8 cellular contexts compared by ENCODE assay signal in genomic region chr6:104705095-104705707, GRCh38.
DNase-seq lines count a peak whose midpoint lies in the region; ATAC-seq and TF ChIP-seq lines count a peak whose summit lies in the region.

No MANE protein-coding gene starts in this region.

- no peak overlapping the region for H3K27ac ChIP-seq in CD4-positive, CD25-positive, alpha-beta regulatory T cell (ENCODE audit: insufficient read depth, low read length, poor library complexity, severe bottlenecking)
- H3K27ac ChIP-seq in thyroid gland, result peak overlapping the region in 2 of 3 donors; percentile 4 to 37

- peaks cover 0 to 4% (median 0%) of the 10 kb centered on the region in 7 donors for H3K9me3 Mint-ChIP-seq in CD4-positive, CD25-positive, alpha-beta regulatory T cell
- H3K9me3 Mint-ChIP-seq in activated T-helper 1 cell treated with anti-CD3 and anti-CD28 coated beads, Interleukin-12 subunit alpha, Interleukin-12 subunit beta, Interleukin-2, Interleukin-4 antibody, amounts not matched to agents 30 ng/mL and 10 ng/mL and 1 ng/mL, durations not matched to agents 14 hours and 24 hours and 36 hours, result peaks cover 11% of the 10 kb centered on the region
- H3K9me3 Mint-ChIP-seq in immature natural killer cell (peaks cover 0 to 1% (median 0%) of the 10 kb centered on the region in 6 donors), HFFc6 (no peaks in the 10 kb centered on the region)

- no peaks in the 10 kb centered on the region for H3K9me3 ChIP-seq in CD4-positive, CD25-positive, alpha-beta regulatory T cell (ENCODE audit: control insufficient read depth in 2 of 2, low read length in 2 of 2)
- H3K9me3 ChIP-seq in Loucy (ENCODE audit: insufficient read depth, low read depth, low read length) (no peaks in the 10 kb centered on the region), thyroid gland (no peaks in the 10 kb centered on the region), MG63 (no peaks in the 10 kb centered on the region)

- peak overlapping the region; percentile 90 for H3K4me2 ChIP-seq in Loucy (ENCODE audit: low read depth, low read length, poor library complexity, severe bottlenecking)

- H3K79me2 ChIP-seq in Loucy (ENCODE audit: insufficient read depth, low read length), result no peaks in the 10 kb centered on the region

- H3K27me3 Mint-ChIP-seq in CD4-positive, CD25-positive, alpha-beta regulatory T cell, result no peaks in the 10 kb centered on the region
- no peaks in the 10 kb centered on the region for H3K27me3 Mint-ChIP-seq in activated T-helper 1 cell treated with anti-CD3 and anti-CD28 coated beads, Interleukin-12 subunit alpha, Interleukin-12 subunit beta, Interleukin-2, Interleukin-4 antibody, amounts not matched to agents 30 ng/mL and 10 ng/mL and 1 ng/mL, durations not matched to agents 14 hours and 24 hours and 36 hours (ENCODE audit: insufficient read depth)
- H3K27me3 Mint-ChIP-seq in immature natural killer cell (ENCODE audit: low read depth in 3 of 3), result peaks cover 0 to 1% (median 0%) of the 10 kb centered on the region in 3 donors
- no peaks in the 10 kb centered on the region for H3K27me3 Mint-ChIP-seq in HFFc6 (ENCODE audit: insufficient read depth)

- no peaks in the 10 kb centered on the region for H3K27me3 ChIP-seq in CD4-positive, CD25-positive, alpha-beta regulatory T cell (ENCODE audit: control insufficient read depth, insufficient read depth, low read length)
- H3K27me3 ChIP-seq in Loucy (ENCODE audit: insufficient read depth, low read length, poor library complexity, severe bottlenecking) (no peaks in the 10 kb centered on the region), thyroid gland (no peaks in the 10 kb centered on the region), MG63 (no peaks in the 10 kb centered on the region)

- H3K4me3 ChIP-seq in CD4-positive, CD25-positive, alpha-beta regulatory T cell (ENCODE audit: low read depth, low read length), result peak overlapping the region; percentile 71
- H3K4me3 ChIP-seq in Loucy (ENCODE audit: low read length, poor library complexity, severe bottlenecking) (peak overlapping the region; percentile 69), thyroid gland (replicated peaks in 1 of 3) (no peak overlapping the region), MG63 (no peak overlapping the region)

- peaks cover 11% of the 10 kb centered on the region; the same call in 1 of the 2 replicates for H3F3A ChIP-seq in Loucy (ENCODE audit: low read depth)

- no peaks in the 10 kb centered on the region for H4K20me1 ChIP-seq in Loucy (ENCODE audit: insufficient read depth, low read length, poor library complexity, severe bottlenecking)

- H3K9ac ChIP-seq in Loucy (ENCODE audit: low read depth, low read length, poor library complexity, severe bottlenecking), result peak overlapping the region; percentile 68

- WGBS in thyroid gland, 2 donors, result 47 to 52% methylated on average over 8 of the region's 8 CpGs

- no peaks in the 10 kb centered on the region for H3K36me3 Mint-ChIP-seq in CD4-positive, CD25-positive, alpha-beta regulatory T cell
- H3K36me3 Mint-ChIP-seq in activated T-helper 1 cell treated with anti-CD3 and anti-CD28 coated beads, Interleukin-12 subunit alpha, Interleukin-12 subunit beta, Interleukin-2, Interleukin-4 antibody, amounts not matched to agents 30 ng/mL and 10 ng/mL and 1 ng/mL, durations not matched to agents 14 hours and 24 hours and 36 hours (ENCODE audit: low read depth), result peaks cover 5% of the 10 kb centered on the region
- H3K36me3 Mint-ChIP-seq in immature natural killer cell, result peaks cover 0 to 5% (median 0%) of the 10 kb centered on the region in 3 donors
- H3K36me3 Mint-ChIP-seq in HFFc6 (ENCODE audit: low read depth), result no peaks in the 10 kb centered on the region

- intact Hi-C loops in activated T-helper 1 cell treated with anti-CD3 and anti-CD28 coated beads, Interleukin-12 subunit alpha, Interleukin-12 subunit beta, Interleukin-2, Interleukin-4 antibody, amounts not matched to agents 30 ng/mL and 10 ng/mL and 1 ng/mL, durations not matched to agents 14 hours and 24 hours and 36 hours (cut with micrococcal nuclease), result no loop called here
- intact Hi-C loops in thyroid gland (cut with DNase I), result no loop called here

- H3K4me1 Mint-ChIP-seq in CD4-positive, CD25-positive, alpha-beta regulatory T cell, result peaks cover 7 to 34% (median 27%) of the 10 kb centered on the region in 4 donors
- peaks cover 41% of the 10 kb centered on the region for H3K4me1 Mint-ChIP-seq in activated T-helper 1 cell treated with anti-CD3 and anti-CD28 coated beads, Interleukin-12 subunit alpha, Interleukin-12 subunit beta, Interleukin-2, Interleukin-4 antibody, amounts not matched to agents 30 ng/mL and 10 ng/mL and 1 ng/mL, durations not matched to agents 14 hours and 24 hours and 36 hours (ENCODE audit: low read depth)
- H3K4me1 Mint-ChIP-seq in immature natural killer cell (peaks cover 28 to 42% of the 10 kb centered on the region in 2 donors), HFFc6 (ENCODE audit: low read depth) (peaks cover 13% of the 10 kb centered on the region; the same call in 1 of the 2 replicates)

- H3K27ac Mint-ChIP-seq in CD4-positive, CD25-positive, alpha-beta regulatory T cell, result peak overlapping the region; percentile 49 to 83 (median 71)
- peak overlapping the region; percentile 61 for H3K27ac Mint-ChIP-seq in activated T-helper 1 cell treated with anti-CD3 and anti-CD28 coated beads, Interleukin-12 subunit alpha, Interleukin-12 subunit beta, Interleukin-2, Interleukin-4 antibody, amounts not matched to agents 30 ng/mL and 10 ng/mL and 1 ng/mL, durations not matched to agents 14 hours and 24 hours and 36 hours
- H3K27ac Mint-ChIP-seq in immature natural killer cell, result peak overlapping the region in 5 of 6 donors; percentile 9 to 60 (median 49)
- no peak overlapping the region for H3K27ac Mint-ChIP-seq in HFFc6

- peaks cover 16% of the 10 kb centered on the region for H3K4me1 ChIP-seq in CD4-positive, CD25-positive, alpha-beta regulatory T cell (ENCODE audit: control insufficient read depth, insufficient read depth, low read length, poor library complexity, severe bottlenecking)
- peaks cover 65% of the 10 kb centered on the region for H3K4me1 ChIP-seq in Loucy (ENCODE audit: insufficient read depth, low read length, poor library complexity, severe bottlenecking)
- H3K4me1 ChIP-seq in thyroid gland, result peaks cover 0 to 5% of the 10 kb centered on the region in 2 donors

- H3K4me3 Mint-ChIP-seq in CD4-positive, CD25-positive, alpha-beta regulatory T cell, result peak overlapping the region; percentile 25 to 88 (median 69)
- H3K4me3 Mint-ChIP-seq in activated T-helper 1 cell treated with anti-CD3 and anti-CD28 coated beads, Interleukin-12 subunit alpha, Interleukin-12 subunit beta, Interleukin-2, Interleukin-4 antibody, amounts not matched to agents 30 ng/mL and 10 ng/mL and 1 ng/mL, durations not matched to agents 14 hours and 24 hours and 36 hours, result peak overlapping the region; percentile 38
- H3K4me3 Mint-ChIP-seq in immature natural killer cell (peak overlapping the region; percentile 59 to 86 (median 76)), HFFc6 (no peak overlapping the region)

- H3K9me2 ChIP-seq in Loucy (replicated peaks; ENCODE audit: low read depth, low read length), result no peaks in the 10 kb centered on the region

- TF ChIP-seq POLR2A in thyroid gland (IDR thresholded peaks at IDR 0.05), result no peak

- peak; percentile 50 to 71 for ATAC-seq in CD4-positive, CD25-positive, alpha-beta regulatory T cell (ENCODE audit: low read depth in 2 of 2)
- ATAC-seq in HG03439 (IDR thresholded peaks at IDR 0.05; ENCODE audit: unreplicated experiment), result no peak

- no peak overlapping the region for H2AFZ ChIP-seq in Loucy (ENCODE audit: low read length)

- no peaks in the 10 kb centered on the region for H3K36me3 ChIP-seq in CD4-positive, CD25-positive, alpha-beta regulatory T cell (ENCODE audit: control insufficient read depth, insufficient read depth, low read length)
- no peaks in the 10 kb centered on the region; the same call in 1 of the 2 replicates for H3K36me3 ChIP-seq in Loucy (ENCODE audit: insufficient read depth, low read length)
- no peaks in the 10 kb centered on the region for H3K36me3 ChIP-seq in thyroid gland
- H3K36me3 ChIP-seq in MG63, result no peaks in the 10 kb centered on the region

- TF ChIP-seq CTCF in Loucy (conservative IDR thresholded peaks at IDR 0.05; ENCODE audit: low read length), result no peak
- no peak for TF ChIP-seq CTCF in thyroid gland (IDR thresholded peaks at IDR 0.05)
- TF ChIP-seq CTCF in HFFc6 (IDR thresholded peaks at IDR 0.05), result no peak

- peak in 2 of 3 donors; percentile 10 to 78 for DNase-seq in CD4-positive, CD25-positive, alpha-beta regulatory T cell
- DNase-seq in activated T-helper 1 cell treated with anti-CD3 and anti-CD28 coated beads, Interleukin-12 subunit alpha, Interleukin-12 subunit beta, Interleukin-2, Interleukin-4 antibody, amounts not matched to agents 30 ng/mL and 10 ng/mL and 1 ng/mL, durations not matched to agents 14 hours and 24 hours and 36 hours (ENCODE audit: low spot score), result peak; percentile 51
- DNase-seq in immature natural killer cell (peak; percentile 30 to 40 (median 34)), thyroid gland (no peak), HFFc6 (no peak), MG63 (no peak)

Comparison
In these comparisons a context has a peak if more than half of its experiments do, and no peak if none do; other contexts are left out.
1. DNase-seq: peak in CD4-positive, CD25-positive, alpha-beta regulatory T cell (2 of 3), activated T-helper 1 cell treated with anti-CD3 and anti-CD28 coated beads, Interleukin-12 subunit alpha, Interleukin-12 subunit beta, Interleukin-2, Interleukin-4 antibody, amounts not matched to agents 30 ng/mL and 10 ng/mL and 1 ng/mL, durations not matched to agents 14 hours and 24 hours and 36 hours (single experiment) and immature natural killer cell (3 of 3); none in thyroid gland (0 of 2), HFFc6 (single experiment) and MG63 (single experiment).
2. H3K4me3 ChIP-seq: peak in CD4-positive, CD25-positive, alpha-beta regulatory T cell (single experiment) and Loucy (single experiment); none in thyroid gland (0 of 3) and MG63 (single experiment).